In genomic region chr9:133368249-133368881, GRCh38 we compare ENCODE assay signal across 11 cellular contexts. TPM values are rescaled to one million over a fixed set of nuclear protein-coding genes. Genes with fewer than 3 reads are reported as not detected.
A peak's percentile ranks its signal among the peaks of the same experiment; 100 is the strongest.
DNase-seq lines count a peak whose midpoint lies in the region; FAIRE-seq and TF ChIP-seq lines count a peak whose summit lies in the region.
"Had no signal": no experiment of that assay in that cellular context is flagged by ENCODE, and none has a peak within 500 bp of the region (broad histone marks: within the 10 kb centered on the region; RNA-seq: fewer than 3 reads in every experiment).

No MANE protein-coding gene starts in this region.

- DNase-seq in A673 (ENCODE audit: low spot score) = peak; percentile 20
- no peak for DNase-seq in astrocyte (ENCODE audit: low read depth)
- DNase-seq in mesenchymal stem cell = no peak
- no peak for DNase-seq in sigmoid colon
- DNase-seq in effector CD4-positive, alpha-beta T cell = no peak
- DNase-seq in D341Med (ENCODE audit: low spot score) = no peak
- DNase-seq in NOMO-1 treated with dmso at 0.1 percent for 144 hours (lab: John Stamatoyannopoulos, UW; ENCODE audit: unreplicated experiment) = no peak
- DNase-seq: Calu3; stimulated activated CD4-positive, alpha-beta T cell treated with anti-CD3 and anti-CD28 coated beads, Interleukin-4, amount 100 ng/mL, for 24 hours had no signal

- no peaks in the 10 kb centered on the region for H3K27me3 Mint-ChIP-seq in astrocyte (ENCODE audit: low read depth, unreplicated experiment)
- H3K27me3 Mint-ChIP-seq: IgD-negative memory B cell had no signal

- H3K23ac ChIP-seq in mesenchymal stem cell (ENCODE audit: low read length in 2 of 2) = no peak overlapping the region

- no peak overlapping the region for H3K18ac ChIP-seq in mesenchymal stem cell (ENCODE audit: low read depth in 1 of 2, low read length in 2 of 2)

- no peak overlapping the region for H2BK120ac ChIP-seq in mesenchymal stem cell (ENCODE audit: low read depth, low read length)

- CTCF ChIA-PET in A673 (lab: Charles Lee) = no interaction called here

- peaks cover 22% of the 10 kb centered on the region for H3K36me3 Mint-ChIP-seq in astrocyte (ENCODE audit: low read depth, unreplicated experiment)
- H3K36me3 Mint-ChIP-seq: IgD-negative memory B cell had no signal

- no TSS peak for BruUV-seq in A673 (replicated peaks; lab: Mats Ljungman, UMichigan)

- H2BK15ac ChIP-seq in mesenchymal stem cell (ENCODE audit: low read depth, poor library complexity, severe bottlenecking) = no peak overlapping the region

- POLR2A ChIA-PET in A673 (lab: Charles Lee; ENCODE audit: low non-redundant PET) = no interaction called here

- H3K9ac ChIP-seq in Loucy (ENCODE audit: low read depth, low read length, poor library complexity, severe bottlenecking) (no peak overlapping the region), astrocyte (ENCODE audit: low read length) (no peak overlapping the region), mesenchymal stem cell (ENCODE audit: low read length) (peak overlapping the region; percentile 36)

- H3K79me1 ChIP-seq in mesenchymal stem cell (replicated peaks; ENCODE audit: low read length, poor library complexity, severe bottlenecking) = peaks cover 5% of the 10 kb centered on the region

- H3K9me2 ChIP-seq in Loucy (replicated peaks; ENCODE audit: low read depth, low read length) = no peaks in the 10 kb centered on the region

- H3F3A ChIP-seq in Loucy (ENCODE audit: low read depth) = peaks cover 16% of the 10 kb centered on the region

- no peak overlapping the region for H2BK12ac ChIP-seq in mesenchymal stem cell (ENCODE audit: low read length in 2 of 2)

- TF ChIP-seq CTCF in A673 (conservative IDR thresholded peaks at IDR 0.05; ENCODE audit: low read depth, low read length) = no peak
- no peak for TF ChIP-seq CTCF in Loucy (conservative IDR thresholded peaks at IDR 0.05; ENCODE audit: low read length)
- no peak for TF ChIP-seq CTCF in astrocyte (IDR thresholded peaks at IDR 0.05; ENCODE audit: insufficient read depth, low read depth, low read length)
- no peak for TF ChIP-seq CTCF in sigmoid colon (IDR thresholded peaks at IDR 0.05)

- H3K9me3 ChIP-seq in A673 (ENCODE audit: low read depth, low read length, poor library complexity, severe bottlenecking) (no peaks in the 10 kb centered on the region), Loucy (ENCODE audit: insufficient read depth, low read depth, low read length) (no peaks in the 10 kb centered on the region), astrocyte (ENCODE audit: insufficient read depth, low read depth, low read length) (no peaks in the 10 kb centered on the region), mesenchymal stem cell (ENCODE audit: control insufficient read depth, low read length) (no peaks in the 10 kb centered on the region), sigmoid colon (no peaks in the 10 kb centered on the region)

- H3K27me3 ChIP-seq in A673 (replicated peaks; ENCODE audit: insufficient read depth, low read depth, low read length, poor library complexity) = no peaks in the 10 kb centered on the region
- H3K27me3 ChIP-seq in Loucy (ENCODE audit: insufficient read depth, low read length, poor library complexity, severe bottlenecking) = no peaks in the 10 kb centered on the region
- no peaks in the 10 kb centered on the region for H3K27me3 ChIP-seq in astrocyte (ENCODE audit: insufficient read depth, low read length)
- no peaks in the 10 kb centered on the region for H3K27me3 ChIP-seq in mesenchymal stem cell (ENCODE audit: control insufficient read depth in 1 of 2, insufficient read depth in 1 of 2, low read length in 2 of 2)
- no peaks in the 10 kb centered on the region for H3K27me3 ChIP-seq in sigmoid colon

- 76% methylated on average over 18 of the region's 18 CpGs for WGBS in mesenchymal stem cell
- 14 to 57% methylated on average over 18 of the region's 18 CpGs for WGBS in sigmoid colon, 2 donors

- no peaks in the 10 kb centered on the region for H3K9me3 Mint-ChIP-seq in astrocyte (ENCODE audit: unreplicated experiment)
- H3K9me3 Mint-ChIP-seq: IgD-negative memory B cell had no signal

- peaks cover 57% of the 10 kb centered on the region for H3K4me1 Mint-ChIP-seq in astrocyte (ENCODE audit: low read depth, unreplicated experiment)

- no peak overlapping the region for H2BK5ac ChIP-seq in mesenchymal stem cell (ENCODE audit: low read depth, low read length, poor library complexity, severe bottlenecking)

- no peak overlapping the region for H3K4ac ChIP-seq in mesenchymal stem cell (ENCODE audit: low read depth in 1 of 2, low read length in 2 of 2)

- no peak overlapping the region for H2AFZ ChIP-seq in Loucy (ENCODE audit: low read length)
- no peak overlapping the region for H2AFZ ChIP-seq in astrocyte (ENCODE audit: low read depth, low read length)
- no peak overlapping the region for H2AFZ ChIP-seq in mesenchymal stem cell (ENCODE audit: low read depth, low read length)

- H3K4me3 ChIP-seq in A673 (ENCODE audit: low read depth, low read length, poor library complexity, severe bottlenecking) = no peak overlapping the region
- H3K4me3 ChIP-seq in Loucy (ENCODE audit: low read length, poor library complexity, severe bottlenecking) = peak overlapping the region; percentile 29
- H3K4me3 ChIP-seq in astrocyte (ENCODE audit: insufficient read depth, low read depth, low read length) = no peak overlapping the region
- H3K4me3 ChIP-seq in mesenchymal stem cell (ENCODE audit: insufficient read depth in 1 of 2, low read depth in 1 of 2, low read length in 2 of 2) = peak overlapping the region in 1 of 2 experiments; percentile 43
- H3K4me3 ChIP-seq in sigmoid colon = no peak overlapping the region

- no peak for TF ChIP-seq EP300 in sigmoid colon (IDR thresholded peaks at IDR 0.05)

- H3K79me2 ChIP-seq in Loucy (ENCODE audit: insufficient read depth, low read length) = peaks cover 88% of the 10 kb centered on the region
- H3K79me2 ChIP-seq in astrocyte (ENCODE audit: insufficient read depth, low read length) = peaks cover 96% of the 10 kb centered on the region

- H4K20me1 ChIP-seq in Loucy (ENCODE audit: insufficient read depth, low read length, poor library complexity, severe bottlenecking) = peaks cover 87% of the 10 kb centered on the region
- peaks cover 97% of the 10 kb centered on the region for H4K20me1 ChIP-seq in astrocyte (ENCODE audit: insufficient read depth, low read length)

- H3K36me3 ChIP-seq in A673 (ENCODE audit: insufficient read depth, low read length, poor library complexity, severe bottlenecking) = peaks cover 67% of the 10 kb centered on the region
- peaks cover 55% of the 10 kb centered on the region; the same call in 1 of the 2 replicates for H3K36me3 ChIP-seq in Loucy (ENCODE audit: insufficient read depth, low read length)
- peaks cover 56% of the 10 kb centered on the region for H3K36me3 ChIP-seq in astrocyte (ENCODE audit: insufficient read depth, low read length)
- H3K36me3 ChIP-seq in mesenchymal stem cell (ENCODE audit: control insufficient read depth in 1 of 2, insufficient read depth in 2 of 2, low read depth in 1 of 2, low read length in 2 of 2) = peaks cover 78 to 89% of the 10 kb centered on the region in 2 experiments
- peaks cover 13 to 68% (median 29%) of the 10 kb centered on the region in 4 donors for H3K36me3 ChIP-seq in sigmoid colon

- no peak overlapping the region for H3K14ac ChIP-seq in mesenchymal stem cell (ENCODE audit: low read length in 2 of 2)

- H4K8ac ChIP-seq in mesenchymal stem cell (ENCODE audit: low read length) = no peak overlapping the region

- no peaks in the 10 kb centered on the region for H3K4me1 ChIP-seq in A673 (ENCODE audit: insufficient read depth, low read length, poor library complexity, severe bottlenecking)
- peaks cover 54% of the 10 kb centered on the region for H3K4me1 ChIP-seq in Loucy (ENCODE audit: insufficient read depth, low read length, poor library complexity, severe bottlenecking)
- peaks cover 36% of the 10 kb centered on the region for H3K4me1 ChIP-seq in astrocyte (ENCODE audit: insufficient read depth, low read length)
- H3K4me1 ChIP-seq in mesenchymal stem cell (ENCODE audit: control insufficient read depth, insufficient read depth, low read depth, low read length) = peaks cover 60% of the 10 kb centered on the region
- H3K4me1 ChIP-seq in sigmoid colon = peaks cover 0 to 66% (median 60%) of the 10 kb centered on the region in 4 donors

- H3K27ac ChIP-seq in A673 (ENCODE audit: low read depth, low read length, poor library complexity, severe bottlenecking) = no peak overlapping the region
- no peak overlapping the region for H3K27ac ChIP-seq in astrocyte (ENCODE audit: low read depth, low read length)
- no peak overlapping the region for H3K27ac ChIP-seq in mesenchymal stem cell (ENCODE audit: low read length, poor library complexity, severe bottlenecking)
- no peak overlapping the region for H3K27ac ChIP-seq in sigmoid colon

- H3K27ac Mint-ChIP-seq in astrocyte (ENCODE audit: unreplicated experiment) = no peak overlapping the region
- H3K27ac Mint-ChIP-seq: IgD-negative memory B cell had no signal

- no peak for TF ChIP-seq POLR2A in sigmoid colon (IDR thresholded peaks at IDR 0.05)

- no peak overlapping the region for H2AK5ac ChIP-seq in mesenchymal stem cell (ENCODE audit: low read length, severe bottlenecking)

- no peak overlapping the region for H4K91ac ChIP-seq in mesenchymal stem cell (ENCODE audit: low read length)

- intact Hi-C loops in A673 (cut with micrococcal nuclease; ENCODE audit: unreplicated experiment) = no loop called here
- intact Hi-C loops in sigmoid colon (cut with DNase I) = no loop called here

- H3K4me2 ChIP-seq in Loucy (ENCODE audit: low read depth, low read length, poor library complexity, severe bottlenecking) = peak overlapping the region; percentile 96
- peak overlapping the region; percentile 4 for H3K4me2 ChIP-seq in astrocyte (ENCODE audit: low read length)
- peak overlapping the region; percentile 34 for H3K4me2 ChIP-seq in mesenchymal stem cell (ENCODE audit: low read length, poor library complexity, severe bottlenecking)

- H3K4me3 Mint-ChIP-seq in astrocyte (ENCODE audit: unreplicated experiment) = peak overlapping the region; percentile 17

- FAIRE-seq in astrocyte (lab: Jason Lieb, UNC) = no peak

RNA-seq across cellular contexts. Expression of gene SURF4, which starts 7.5 kb away (rescaled TPM):
- total RNA-seq in A673 (2021) = 201 and 214 TPM in 2 replicates
- 338 and 374 TPM in 2 replicates for total RNA-seq in astrocyte
- polyA plus RNA-seq in mesenchymal stem cell (2013, experiment 1 of 2) = 275 TPM
- polyA plus RNA-seq in mesenchymal stem cell (2013, experiment 2 of 2) = 281 TPM
- 10 to 100 TPM; 73.4 to 88.8 (median 84.3) TPM for total RNA-seq in sigmoid colon
- 100 to 1,000 TPM in 1 of 3 donors, 10 to 100 TPM in 2; 17.4 to 190 (median 31.2) TPM for polyA plus RNA-seq in sigmoid colon

RNA-seq across cellular contexts. Expression of gene STKLD1, which starts 7.8 kb away (rescaled TPM):
- 0.52 and 1.5 TPM in 2 replicates for total RNA-seq in A673 (2021)
- total RNA-seq in astrocyte = 0.58 and 0.82 TPM in 2 replicates
- 0.99 TPM for polyA plus RNA-seq in mesenchymal stem cell (2013, experiment 1 of 2)
- 0.55 TPM for polyA plus RNA-seq in mesenchymal stem cell (2013, experiment 2 of 2)
- 1 to 10 TPM in 2 of 4 donors, under 1 TPM in 1, not detected in 1; 0.49 to 8.3 (median 2.1) TPM for total RNA-seq in sigmoid colon
- polyA plus RNA-seq in sigmoid colon = 1 to 10 TPM in 2 of 3 donors, under 1 TPM in 1; 0.69 to 1.8 (median 1.2) TPM

RNA-seq across cellular contexts. Expression of gene SURF2, which starts 12.0 kb away (rescaled TPM):
- total RNA-seq in A673 (2021) (35.0 and 42.0 TPM in 2 replicates), astrocyte (18.8 and 20.0 TPM in 2 replicates), sigmoid colon (10 to 100 TPM; 10.2 to 32.3 (median 15.2) TPM)
- 23.7 TPM for polyA plus RNA-seq in mesenchymal stem cell (2013, experiment 1 of 2)
- 24.2 TPM for polyA plus RNA-seq in mesenchymal stem cell (2013, experiment 2 of 2)
- polyA plus RNA-seq in sigmoid colon = 10 to 100 TPM; 17.4 to 27.1 (median 19.9) TPM

RNA-seq across cellular contexts. Expression of gene SURF1, which starts 12.1 kb away (rescaled TPM):
- total RNA-seq in A673 (2021) (41.6 and 53.3 TPM in 2 replicates), astrocyte (35.7 and 35.9 TPM in 2 replicates), sigmoid colon (10 to 100 TPM; 33.8 to 98.7 (median 75.7) TPM)
- polyA plus RNA-seq in mesenchymal stem cell (2013, experiment 1 of 2) = 30.0 TPM
- polyA plus RNA-seq in mesenchymal stem cell (2013, experiment 2 of 2) = 30.1 TPM
- polyA plus RNA-seq in sigmoid colon = 10 to 100 TPM; 54.1 to 79.3 (median 59.0) TPM

RNA-seq across cellular contexts. Expression of gene RPL7A, which starts 20.3 kb away (rescaled TPM):
- 1,920 and 1,940 TPM in 2 replicates for total RNA-seq in A673 (2021)
- total RNA-seq in astrocyte = 1,213 and 1,364 TPM in 2 replicates
- polyA plus RNA-seq in mesenchymal stem cell (2013, experiment 1 of 2) = 1,924 TPM
- polyA plus RNA-seq in mesenchymal stem cell (2013, experiment 2 of 2) = 1,950 TPM
- 1,000 to 10,000 TPM; 2,027 to 2,561 (median 2,271) TPM for total RNA-seq in sigmoid colon
- 1,000 to 10,000 TPM; 2,364 to 4,020 (median 2,962) TPM for polyA plus RNA-seq in sigmoid colon

Comparison
In these comparisons a context has a peak if more than half of its experiments do, and no peak if none do; other contexts are left out.
1. H3K4me2 ChIP-seq: peak in every context shown above with its lines; median percentile 96 in Loucy; 34 in mesenchymal stem cell; 4 in astrocyte.